Comparison of ENCODE assay signal across 8 cellular contexts in the genomic region with DNA sequence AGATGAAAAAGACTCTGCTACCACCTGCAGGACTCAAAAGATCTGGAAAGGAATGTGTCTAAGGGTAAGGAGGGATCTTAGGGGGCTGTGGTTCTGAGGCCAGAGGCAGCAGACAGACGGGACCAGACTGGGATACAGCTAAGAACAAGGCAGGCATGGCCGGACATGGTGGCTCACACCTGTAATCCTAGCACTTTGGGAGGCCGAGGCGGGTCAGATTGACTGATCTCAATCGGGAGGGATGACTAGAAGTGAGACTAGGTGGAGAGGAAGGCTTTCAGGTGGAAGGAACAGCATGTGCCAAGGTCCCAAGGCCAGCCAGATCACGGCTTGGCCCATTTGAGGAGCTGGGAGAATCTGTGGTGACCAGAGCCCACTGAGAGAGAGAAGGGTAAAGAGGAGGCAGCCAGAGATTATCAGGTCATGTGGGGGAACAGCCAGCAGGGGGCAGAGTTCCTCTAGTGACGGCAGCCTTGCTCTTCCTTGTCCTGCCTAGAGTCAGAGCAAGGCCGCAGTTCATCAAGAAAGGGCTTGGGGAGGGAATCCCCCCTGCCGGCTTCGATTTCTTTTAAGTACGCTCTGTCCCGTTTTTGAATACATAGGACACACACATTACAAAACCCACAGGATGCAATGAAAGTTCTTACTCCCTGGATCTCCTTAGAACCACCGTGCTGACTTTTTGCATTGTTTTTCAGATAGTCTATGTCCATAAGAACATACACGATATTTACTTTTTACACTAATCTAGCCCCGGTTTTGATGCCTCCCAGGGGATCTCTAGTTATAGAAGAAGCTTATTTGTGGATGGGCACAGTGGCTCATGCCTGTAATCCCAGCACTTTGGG. TPM values are rescaled to one million over a fixed set of nuclear protein-coding genes. Genes with fewer than 3 reads are reported as not detected.
DNase-seq lines count a peak whose midpoint lies in the region; ATAC-seq and TF ChIP-seq lines count a peak whose summit lies in the region.

No MANE protein-coding gene starts in this region.

- H3K27me3 ChIP-seq in lower lobe of right lung (ENCODE audit: low read depth) = peaks cover 34% of the 10 kb centered on the region

- no peak overlapping the region for H3K27ac ChIP-seq in lower lobe of right lung

- TF ChIP-seq CTCF in choroid plexus epithelial cell (conservative IDR thresholded peaks at IDR 0.05; ENCODE audit: low read depth, low read length) (peak; percentile 87), lower lobe of right lung (IDR thresholded peaks at IDR 0.05) (peak; percentile 82)

- H3K4me3 ChIP-seq in choroid plexus epithelial cell (ENCODE audit: low read depth, low read length) (no peak overlapping the region), lower lobe of right lung (no peak overlapping the region)

- intact Hi-C loops in lower lobe of right lung (cut with DNase I) = loop anchor here (5.0 kb wide), 1 partner anchor 78 kb away; the partner anchor contains the start of gene WDR38

- H3K9me3 ChIP-seq in lower lobe of right lung = no peaks in the 10 kb centered on the region

- DNase-seq in COLO829 (ENCODE audit: low spot score) (peak; percentile 89), NCI-H510A (lab: John Stamatoyannopoulos, UW) (peak; percentile 12), choroid plexus epithelial cell (ENCODE audit: low read depth) (peak; percentile 86), lower lobe of right lung (peak; percentile 85)
- peak; percentile 91 for DNase-seq in activated CD4-positive, alpha-beta T cell treated with anti-CD3 and anti-CD28 coated beads for 48 hours
- DNase-seq in stimulated activated CD4-positive, alpha-beta T cell treated with anti-CD3 and anti-CD28 coated beads, TNF-alpha, amount 100 ng/mL, for 4 hours (ENCODE audit: low read depth in 3 of 3) = peak; percentile 63 to 75 (median 72)

- peaks cover 35% of the 10 kb centered on the region for H3K4me1 ChIP-seq in lower lobe of right lung

- H3K36me3 ChIP-seq in lower lobe of right lung = no peaks in the 10 kb centered on the region

- ATAC-seq in HG02642 (IDR thresholded peaks at IDR 0.05; ENCODE audit: poor library complexity, unreplicated experiment) = peak; percentile 22
- ATAC-seq in lower lobe of right lung = peak; percentile 20 to 49
- no peak for ATAC-seq in GM18519 (IDR thresholded peaks at IDR 0.05; ENCODE audit: low FRiP score, unreplicated experiment)

RNA-seq across cellular contexts. Expression of gene OLFML2A, which starts 2.6 kb away (rescaled TPM):
- total RNA-seq in lower lobe of right lung = 22.3 TPM

RNA-seq across cellular contexts. Expression of gene NR6A1, which starts 3.2 kb away (rescaled TPM):
- 4.5 TPM for total RNA-seq in lower lobe of right lung

Comparison
In these comparisons a context has a peak if more than half of its experiments do, and no peak if none do; other contexts are left out.
1. DNase-seq: peak in every context shown above with its lines; median percentile 91 in activated CD4-positive, alpha-beta T cell treated with anti-CD3 and anti-CD28 coated beads for 48 hours; 89 in COLO829; 86 in choroid plexus epithelial cell; 85 in lower lobe of right lung; 72 in stimulated activated CD4-positive, alpha-beta T cell treated with anti-CD3 and anti-CD28 coated beads, TNF-alpha, amount 100 ng/mL, for 4 hours; 12 in NCI-H510A.